ENCODE assay signal across 9 cellular contexts in genomic region chr10:29648114-29648982, GRCh38. TPM values are rescaled to one million over a fixed set of nuclear protein-coding genes. Genes with fewer than 3 reads are reported as not detected.
DNase-seq lines count a peak whose midpoint lies in the region; ATAC-seq and TF ChIP-seq lines count a peak whose summit lies in the region.
"Had no signal": no experiment of that assay in that cellular context is flagged by ENCODE, and none has a peak within 500 bp of the region (broad histone marks: within the 10 kb centered on the region; RNA-seq: fewer than 3 reads in every experiment).

No MANE protein-coding gene starts in this region.

- CTCF ChIA-PET in HCT116 (lab: Charles Lee): no interaction called here

- peaks cover 6% of the 10 kb centered on the region; the same call in 1 of the 2 replicates for H3K79me2 ChIP-seq in HCT116 (ENCODE audit: insufficient read depth, low read length)
- peaks cover 5% of the 10 kb centered on the region for H3K79me2 ChIP-seq in smooth muscle cell (ENCODE audit: low read depth)

- TF ChIP-seq CTCF in HCT116 (IDR thresholded peaks at IDR 0.05 in 2 of 3, conservative IDR thresholded peaks at IDR 0.05 in 1 of 3; ENCODE audit: borderline replicate concordance in 1 of 3, insufficient read depth in 1 of 3, low read depth in 2 of 3, low read length in 2 of 3) (no peak), smooth muscle cell (IDR thresholded peaks at IDR 0.05; ENCODE audit: borderline replicate concordance, insufficient read depth, poor library complexity, severe bottlenecking) (no peak)

- H3K4me1 ChIP-seq in HCT116 (ENCODE audit: control insufficient read depth in 1 of 2, insufficient read depth in 2 of 2, low read length in 2 of 2): peaks cover 48% of the 10 kb centered on the region in 2 experiments
- H3K4me1 ChIP-seq in smooth muscle cell (ENCODE audit: low read depth): peaks cover 32% of the 10 kb centered on the region

- no peaks in the 10 kb centered on the region for H4K20me1 ChIP-seq in HCT116 (ENCODE audit: insufficient read depth)
- peaks cover 36% of the 10 kb centered on the region for H4K20me1 ChIP-seq in smooth muscle cell (ENCODE audit: low read depth)

- H3K4me2 ChIP-seq in HCT116 (ENCODE audit: low read length): peak overlapping the region; percentile 41
- peak overlapping the region; percentile 53 for H3K4me2 ChIP-seq in smooth muscle cell

- RAD21 ChIA-PET in HCT116 (lab: Charles Lee; ENCODE audit: low non-redundant PET in 1 of 2, low total read pairs in 2 of 2, uncharacterized antibody in 2 of 2, unreplicated experiment in 2 of 2): no interaction called here

- no peak for TF ChIP-seq RAD21 in HCT116 (IDR thresholded peaks at IDR 0.05; ENCODE audit: low read depth)

- peaks cover 0 to 3% of the 10 kb centered on the region in 2 donors for H3K27me3 Mint-ChIP-seq in stimulated activated naive B cell treated with anti-CD40 and anti-IgM and Interleukin-4, amounts not matched to agents 10 μg/mL and 1 μg/mL and 100 μg/mL, for 72 hours

- H3K36me3 ChIP-seq in HCT116 (ENCODE audit: control insufficient read depth in 1 of 2, insufficient read depth in 2 of 2, low read length in 2 of 2) (0 out of 4 replicates have a peak, but pooled peaks cover 0 to 4% of the 10 kb centered on the region in 2 experiments), smooth muscle cell (ENCODE audit: low read depth) (no peaks in the 10 kb centered on the region)

- H3K4me3 Mint-ChIP-seq in stimulated activated naive B cell treated with anti-CD40 and anti-IgM and Interleukin-4, amounts not matched to agents 10 μg/mL and 1 μg/mL and 100 μg/mL, for 72 hours: peak overlapping the region in 1 of 2 donors; percentile 2

- intact Hi-C loops in HCT116 (cut with micrococcal nuclease): no loop called here

- no peaks in the 10 kb centered on the region for H3K27me3 ChIP-seq in HCT116 (ENCODE audit: insufficient read depth, low read length)
- H3K27me3 ChIP-seq in smooth muscle cell (ENCODE audit: low read depth): no peaks in the 10 kb centered on the region
- H3K27me3 ChIP-seq: body of pancreas had no signal

- no peak overlapping the region for H3K27ac Mint-ChIP-seq in stimulated activated naive B cell treated with anti-CD40 and anti-IgM and Interleukin-4, amounts not matched to agents 10 μg/mL and 1 μg/mL and 100 μg/mL, for 72 hours

- H3K4me1 Mint-ChIP-seq in stimulated activated naive B cell treated with anti-CD40 and anti-IgM and Interleukin-4, amounts not matched to agents 10 μg/mL and 1 μg/mL and 100 μg/mL, for 72 hours: peaks cover 12 to 33% of the 10 kb centered on the region in 2 donors

- peaks cover 34% of the 10 kb centered on the region for H3F3A ChIP-seq in smooth muscle cell (ENCODE audit: low read depth)

- H3K36me3 Mint-ChIP-seq in stimulated activated naive B cell treated with anti-CD40 and anti-IgM and Interleukin-4, amounts not matched to agents 10 μg/mL and 1 μg/mL and 100 μg/mL, for 72 hours: no peaks in the 10 kb centered on the region

- H3K9me3 ChIP-seq in HCT116 (ENCODE audit: control insufficient read depth in 1 of 2, insufficient read depth in 1 of 2, low read depth in 1 of 2, low read length in 2 of 2) (no peaks in the 10 kb centered on the region), smooth muscle cell (replicated peaks; ENCODE audit: low read depth) (no peaks in the 10 kb centered on the region)
- H3K9me3 ChIP-seq: body of pancreas had no signal

- peaks cover 2 to 4% of the 10 kb centered on the region in 2 donors for H3K9me3 Mint-ChIP-seq in stimulated activated naive B cell treated with anti-CD40 and anti-IgM and Interleukin-4, amounts not matched to agents 10 μg/mL and 1 μg/mL and 100 μg/mL, for 72 hours

- H3K27ac ChIP-seq in HCT116 (ENCODE audit: low read depth, low read length): no peak overlapping the region
- H3K27ac ChIP-seq in smooth muscle cell (ENCODE audit: low read depth): peak overlapping the region; percentile 71

- no peak for DNase-seq in HCT116 (ENCODE audit: low read depth, low spot score)
- peak; percentile 42 for DNase-seq in activated T-cell treated with anti-CD3 and anti-CD28 coated beads, Interleukin-2, amount 50 U/mL, for 1 hour
- DNase-seq in glomerular visceral epithelial cell (ENCODE audit: extremely low spot score): peak; percentile 47
- DNase-seq in smooth muscle cell (lab: John Stamatoyannopoulos, UW; ENCODE audit: unreplicated experiment): no peak
- DNase-seq in NCI-H526 (lab: John Stamatoyannopoulos, UW): no peak
- no peak for DNase-seq in SW 1271 (lab: John Stamatoyannopoulos, UW)
- no peak for DNase-seq in stimulated activated naive B cell treated with anti-CD40 and anti-IgM and Interleukin-4, amounts not matched to agents 10 μg/mL and 1 μg/mL and 100 μg/mL, for 72 hours

- WGBS in smooth muscle cell (ENCODE audit: low lambda C conversion rate): 42% methylated on average over 9 of the region's 9 CpGs

- no peak for TF ChIP-seq POLR2A in HCT116 (IDR thresholded peaks at IDR 0.05; ENCODE audit: borderline replicate concordance, extremely low read depth, insufficient read depth, insufficient read length)

- no peaks in the 10 kb centered on the region for H3K9me2 ChIP-seq in HCT116 (ENCODE audit: insufficient read depth)

- POLR2A ChIA-PET in HCT116 (lab: Charles Lee): no interaction called here

- H3K4me3 ChIP-seq in HCT116 (replicated peaks in 1 of 2; ENCODE audit: low read depth in 1 of 2, low read length in 2 of 2) (no peak overlapping the region), smooth muscle cell (no peak overlapping the region)
- H3K4me3 ChIP-seq: body of pancreas had no signal

- no TSS peak for BruUV-seq in HCT116 (replicated peaks; lab: Mats Ljungman, UMichigan)

- H3K9ac ChIP-seq in HCT116 (ENCODE audit: low read length) (no peak overlapping the region), smooth muscle cell (ENCODE audit: low read depth) (no peak overlapping the region)

- peak; percentile 38 for ATAC-seq in HCT116
- no peak for ATAC-seq in stimulated activated naive B cell treated with anti-CD40 and anti-IgM and Interleukin-4, amounts not matched to agents 10 μg/mL and 1 μg/mL and 100 μg/mL, for 72 hours (replicated peaks)
- ATAC-seq in HG02763 (IDR thresholded peaks at IDR 0.05; ENCODE audit: unreplicated experiment): no peak
- ATAC-seq: body of pancreas had no signal

- H2AFZ ChIP-seq in HCT116 (ENCODE audit: low read depth, low read length, poor library complexity, severe bottlenecking) (no peak overlapping the region), smooth muscle cell (ENCODE audit: low read depth) (no peak overlapping the region)

TF ChIP-seq in HCT116, 20 proteins besides CTCF, POLR2A, EP300 and RAD21 (continues in another document):
- TF ChIP-seq SIN3A (IDR thresholded peaks at IDR 0.05; ENCODE audit: low read depth) (no peak), SP1 (IDR thresholded peaks at IDR 0.05; ENCODE audit: low read depth) (no peak), EZH2 (IDR thresholded peaks at IDR 0.05) (no peak), EGR1 (IDR thresholded peaks at IDR 0.05; ENCODE audit: low read depth) (no peak), CEBPB (IDR thresholded peaks at IDR 0.05; ENCODE audit: low read depth) (no peak), ELF1 (IDR thresholded peaks at IDR 0.05; ENCODE audit: borderline replicate concordance, low read depth) (no peak), CBX3 (IDR thresholded peaks at IDR 0.05; ENCODE audit: low read depth) (no peak), SRF (IDR thresholded peaks at IDR 0.05; ENCODE audit: low read depth) (no peak), YY1 (IDR thresholded peaks at IDR 0.05; ENCODE audit: extremely low read depth, insufficient replicate concordance, low read depth, low read length) (no peak)
- TF ChIP-seq, protein P1, sequence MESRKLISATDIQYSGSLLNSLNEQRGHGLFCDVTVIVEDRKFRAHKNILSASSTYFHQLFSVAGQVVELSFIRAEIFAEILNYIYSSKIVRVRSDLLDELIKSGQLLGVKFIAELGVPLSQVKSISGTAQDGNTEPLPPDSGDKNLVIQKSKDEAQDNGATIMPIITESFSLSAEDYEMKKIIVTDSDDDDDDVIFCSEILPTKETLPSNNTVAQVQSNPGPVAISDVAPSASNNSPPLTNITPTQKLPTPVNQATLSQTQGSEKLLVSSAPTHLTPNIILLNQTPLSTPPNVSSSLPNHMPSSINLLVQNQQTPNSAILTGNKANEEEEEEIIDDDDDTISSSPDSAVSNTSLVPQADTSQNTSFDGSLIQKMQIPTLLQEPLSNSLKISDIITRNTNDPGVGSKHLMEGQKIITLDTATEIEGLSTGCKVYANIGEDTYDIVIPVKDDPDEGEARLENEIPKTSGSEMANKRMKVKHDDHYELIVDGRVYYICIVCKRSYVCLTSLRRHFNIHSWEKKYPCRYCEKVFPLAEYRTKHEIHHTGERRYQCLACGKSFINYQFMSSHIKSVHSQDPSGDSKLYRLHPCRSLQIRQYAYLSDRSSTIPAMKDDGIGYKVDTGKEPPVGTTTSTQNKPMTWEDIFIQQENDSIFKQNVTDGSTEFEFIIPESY (IDR thresholded peaks at IDR 0.05; ENCODE audit: extremely low read depth, insufficient replicate concordance, low read length): no peak
- TF ChIP-seq, protein P2, sequence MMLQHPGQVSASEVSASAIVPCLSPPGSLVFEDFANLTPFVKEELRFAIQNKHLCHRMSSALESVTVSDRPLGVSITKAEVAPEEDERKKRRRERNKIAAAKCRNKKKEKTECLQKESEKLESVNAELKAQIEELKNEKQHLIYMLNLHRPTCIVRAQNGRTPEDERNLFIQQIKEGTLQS (IDR thresholded peaks at IDR 0.05): no peak

RNA-seq across cellular contexts. Expression of gene SVIL, which starts 13.6 kb away (rescaled TPM):
- 27.0 TPM for total RNA-seq in HCT116 (2021; ENCODE audit: unreplicated experiment)
- polyA plus RNA-seq in HCT116 (2012): 6.3 and 9.3 TPM in 2 replicates
- 28.5 and 32.5 TPM in 2 replicates for total RNA-seq in smooth muscle cell
- polyA plus RNA-seq in smooth muscle cell: 33.0 and 59.4 TPM in 2 replicates

Comparison
In these comparisons a context has a peak if more than half of its experiments do, and no peak if none do; other contexts are left out.
1. DNase-seq: peak in activated T-cell treated with anti-CD3 and anti-CD28 coated beads, Interleukin-2, amount 50 U/mL, for 1 hour (single experiment) and glomerular visceral epithelial cell (single experiment); none in HCT116 (single experiment), smooth muscle cell (single experiment), NCI-H526 (0 of 2), SW 1271 (0 of 2) and stimulated activated naive B cell treated with anti-CD40 and anti-IgM and Interleukin-4, amounts not matched to agents 10 μg/mL and 1 μg/mL and 100 μg/mL, for 72 hours (single experiment).